1 cellular context compared by ENCODE assay signal in genomic region chr16:31386157-31386984, GRCh38.
TF ChIP-seq lines count a peak whose summit lies in the region.

No MANE protein-coding gene starts in this region.

TF ChIP-seq in IMR-90, 13 proteins besides CTCF, POLR2A, EP300 and RAD21 (continued from another document):
- TF ChIP-seq ELK1 (IDR thresholded peaks at IDR 0.05; ENCODE audit: borderline replicate concordance, low read depth, low read length) (no peak), MAZ (IDR thresholded peaks at IDR 0.05; ENCODE audit: borderline replicate concordance, low read depth, low read length) (no peak), MAFK (IDR thresholded peaks at IDR 0.05; ENCODE audit: low read depth, low read length) (0 out of 2 replicates have a peak, but pooled peaks have one; percentile 2)
